In the genomic region with DNA sequence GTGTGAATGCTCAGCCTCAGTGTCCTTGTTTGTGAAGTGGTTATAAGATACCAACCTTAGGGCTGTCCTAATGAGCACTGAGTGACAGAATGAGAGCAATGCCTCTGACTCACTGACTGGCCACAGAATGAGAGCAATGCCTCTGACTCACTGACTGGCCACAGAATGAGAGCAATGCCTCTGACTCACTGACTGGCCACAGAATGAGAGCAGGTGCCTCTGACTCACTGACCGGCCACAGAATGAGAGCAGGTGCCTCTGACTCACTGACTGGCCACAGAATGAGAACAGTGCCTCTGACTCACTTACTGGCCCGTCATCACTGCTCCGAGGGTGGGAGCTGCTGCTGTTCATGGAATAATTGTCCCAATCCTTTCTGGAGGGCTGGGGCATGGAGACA, we compare ENCODE assay signal across 8 cellular contexts.
DNase-seq lines count a peak whose midpoint lies in the region; ATAC-seq and TF ChIP-seq lines count a peak whose summit lies in the region.
"Not testable (repeated sequence)": the region's sequence is repeated elsewhere in the genome, so short reads cannot be mapped to it uniquely, and the experiment has no call there.

No MANE protein-coding gene starts in this region.

- not testable (repeated sequence) for H3K36me3 ChIP-seq in left lung

- H3K27me3 ChIP-seq in left lung: not testable (repeated sequence)

- not testable (repeated sequence) for H3K4me3 ChIP-seq in NB4 (ENCODE audit: low read depth, low read length); left lung

- peak; percentile 43 for ATAC-seq in HG03060 (IDR thresholded peaks at IDR 0.05; ENCODE audit: low read depth, unreplicated experiment)
- ATAC-seq in activated T-helper 17 cell treated with anti-CD3 and anti-CD28 coated beads, Interleukin-2, amount 50 U/mL, for 72 hours (replicated peaks): peak; percentile 78
- peak; percentile 40 for ATAC-seq in left lung

- in situ Hi-C loops in SK-MEL-5 (cut with HindIII; ENCODE audit: low pct_unique_long_range_greater_than_20kb, low sequenced_read_pairs): not testable (repeated sequence)

- H3K4me1 ChIP-seq in left lung: not testable (repeated sequence)

- H3K9me3 Mint-ChIP-seq in activated T-helper 17 cell treated with anti-CD3 and anti-CD28 coated beads, Interleukin-2, amount 50 U/mL, for 72 hours: not testable (repeated sequence)
- H3K9me3 Mint-ChIP-seq in endothelial cell (ENCODE audit: unreplicated experiment): peaks cover 13% of the 10 kb centered on the region

- not testable (repeated sequence) for TF ChIP-seq CTCF in NB4 (IDR thresholded peaks at IDR 0.05; ENCODE audit: low read depth, low read length); endothelial cell (IDR thresholded peaks at IDR 0.05; ENCODE audit: unreplicated experiment); left lung (IDR thresholded peaks at IDR 0.05)

- H3K27ac ChIP-seq in left lung: not testable (repeated sequence)

- not testable (repeated sequence) for H3K4me1 Mint-ChIP-seq in activated T-helper 17 cell treated with anti-CD3 and anti-CD28 coated beads, Interleukin-2, amount 50 U/mL, for 72 hours; endothelial cell (ENCODE audit: unreplicated experiment)

- intact Hi-C loops in left lung (cut with DNase I): not testable (repeated sequence)

- peaks cover 0 to 14% of the 10 kb centered on the region in 2 donors for H3K9me3 ChIP-seq in left lung

- not testable (repeated sequence) for TF ChIP-seq POLR2A in NB4 (IDR thresholded peaks at IDR 0.05; ENCODE audit: extremely low read depth, insufficient read length)

- H3K27me3 Mint-ChIP-seq in activated T-helper 17 cell treated with anti-CD3 and anti-CD28 coated beads, Interleukin-2, amount 50 U/mL, for 72 hours: peaks cover 12% of the 10 kb centered on the region
- not testable (repeated sequence) for H3K27me3 Mint-ChIP-seq in endothelial cell (ENCODE audit: unreplicated experiment)

- DNase-seq in DMS153 (lab: John Stamatoyannopoulos, UW): peak; percentile 9
- DNase-seq in NB4 (ENCODE audit: low read depth): peak; percentile 36
- DNase-seq in SK-MEL-5 (ENCODE audit: low read depth, low spot score): peak; percentile 40
- DNase-seq in endothelial cell (ENCODE audit: low spot score); left lung: not testable (repeated sequence)
- DNase-seq in stimulated activated CD4-positive, alpha-beta T cell treated with anti-CD3 and anti-CD28 coated beads, Interleukin-15, amount 100 ng/mL, for 24 hours: peak; percentile 11

- not testable (repeated sequence) for H3K4me3 Mint-ChIP-seq in activated T-helper 17 cell treated with anti-CD3 and anti-CD28 coated beads, Interleukin-2, amount 50 U/mL, for 72 hours; endothelial cell (ENCODE audit: unreplicated experiment)

- H3K27ac Mint-ChIP-seq in activated T-helper 17 cell treated with anti-CD3 and anti-CD28 coated beads, Interleukin-2, amount 50 U/mL, for 72 hours: not testable (repeated sequence)
- peak overlapping the region; percentile 75 for H3K27ac Mint-ChIP-seq in endothelial cell (ENCODE audit: unreplicated experiment)

- not testable (repeated sequence) for H3K36me3 Mint-ChIP-seq in activated T-helper 17 cell treated with anti-CD3 and anti-CD28 coated beads, Interleukin-2, amount 50 U/mL, for 72 hours (ENCODE audit: low read depth); endothelial cell (ENCODE audit: low read depth, unreplicated experiment)
